ENCODE assay signal across 8 cellular contexts in genomic region chr22:39013923-39014722, GRCh38. TPM values are rescaled to one million over a fixed set of nuclear protein-coding genes. Genes with fewer than 3 reads are reported as not detected.
DNase-seq lines count a peak whose midpoint lies in the region; ATAC-seq, FAIRE-seq and TF ChIP-seq lines count a peak whose summit lies in the region.

Gene APOBEC3C, plus strand, starts transcription at chr22:39014257. Its CDS starts 106 bp downstream, at chr22:39014363.

- CTCF ChIA-PET in activated CD8-positive, alpha-beta memory T cell treated with anti-CD3 and anti-CD28 coated beads for 36 hours (lab: Charles Lee), result interaction anchor here (1.3 to 2.6 kb wide), 4 partner anchors 33 to 145 kb away, joined by 3 to 7 read pairs (median 4); no protein-coding TSS in a partner anchor

- peaks cover 25% of the 10 kb centered on the region for H3K4me1 ChIP-seq in mononuclear cell (ENCODE audit: insufficient read depth, low read length)

- H3K9me3 ChIP-seq in mononuclear cell (ENCODE audit: low read depth, low read length), result no peaks in the 10 kb centered on the region

- DNase-seq in NOMO-1 treated with DMSO at 0.1 percent for 48 hours (lab: John Stamatoyannopoulos, UW; ENCODE audit: unreplicated experiment) (peak; percentile 91), NCI-H2081 (lab: John Stamatoyannopoulos, UW) (no peak)
- DNase-seq in stimulated activated CD8-positive, alpha-beta memory T cell treated with anti-CD3 and anti-CD28 coated beads, Interleukin-4, amount 100 ng/mL, for 24 hours (ENCODE audit: low read depth), result peak; percentile 73

- ATAC-seq in HG02840 (IDR thresholded peaks at IDR 0.05; ENCODE audit: low FRiP score, unreplicated experiment), result peak; percentile 80

- POLR2A ChIA-PET in activated CD8-positive, alpha-beta memory T cell treated with anti-CD3 and anti-CD28 coated beads for 36 hours (lab: Charles Lee), result interaction anchor here (0.5 to 1.1 kb wide), 3 partner anchors 78 to 256 kb away, joined by 3 to 8 read pairs (median 5); no protein-coding TSS in a partner anchor

- FAIRE-seq in endometrium (lab: Jason Lieb, UNC), result peak; percentile 94

- TF ChIP-seq POLR2A in GM15510 (IDR thresholded peaks at IDR 0.05; ENCODE audit: borderline replicate concordance, extremely low read depth, insufficient read length), result peak; percentile 70

- H3K4me3 ChIP-seq in mononuclear cell (ENCODE audit: low read length), result peak within 1 kb of the TSS; percentile 56

- H3K27me3 ChIP-seq in mononuclear cell (ENCODE audit: insufficient read depth, low read length), result no peaks in the 10 kb centered on the region

RNA-seq across cellular contexts. Expression of gene APOBEC3C, which starts in this region (rescaled TPM):
- total RNA-seq in activated CD8-positive, alpha-beta memory T cell treated with anti-CD3 and anti-CD28 coated beads for 36 hours, result 100 to 1,000 TPM; 117 to 120 TPM
- 9.2 TPM for total RNA-seq in mononuclear cell

Comparison
In these comparisons a context has a peak if more than half of its experiments do, and no peak if none do; other contexts are left out.
1. RNA of gene APOBEC3C (total RNA-seq): 117 to 120 TPM in activated CD8-positive, alpha-beta memory T cell treated with anti-CD3 and anti-CD28 coated beads for 36 hours; 9.2 TPM in mononuclear cell (single experiment); every median in the first group is over 10 times any median in the second.
2. DNase-seq: peak in NOMO-1 treated with DMSO at 0.1 percent for 48 hours (single experiment) and stimulated activated CD8-positive, alpha-beta memory T cell treated with anti-CD3 and anti-CD28 coated beads, Interleukin-4, amount 100 ng/mL, for 24 hours (single experiment); none in NCI-H2081 (0 of 2).